In genomic region chr22:38043151-38044039, GRCh38 we compare ENCODE assay signal across 22 cellular contexts. TPM values are rescaled to one million over a fixed set of nuclear protein-coding genes. Genes with fewer than 3 reads are reported as not detected.
"Had no signal": no experiment of that assay in that cellular context is flagged by ENCODE, and none has a peak within 500 bp of the region (broad histone marks: within the 10 kb centered on the region; RNA-seq: fewer than 3 reads in every experiment).

No MANE protein-coding gene starts in this region.

- DNase-seq: activated B cell treated with CpG ODN at 0.5 μM for 24 hours; activated CD4-positive, alpha-beta memory T cell treated with anti-CD3 and anti-CD28 coated beads, Interleukin-2, amount 10 ng/mL, durations not matched to agents 7 days and 5 days; activated CD4-positive, alpha-beta T cell treated with anti-CD3 and anti-CD28 coated beads for 48 hours; activated gamma-delta T cell; activated naive CD4-positive, alpha-beta T cell treated with anti-CD3 and anti-CD28 coated beads, Interleukin-2, amount 50 U/mL, for 16 hours; activated naive CD8-positive, alpha-beta T cell treated with anti-CD3 and anti-CD28 coated beads, Interleukin-2, amount 50 U/mL, for 24 hours; anterior cingulate cortex; central memory CD4-positive, alpha-beta T cell; effector memory CD8-positive, alpha-beta T cell; hippocampal formation; left colon; mesenchymal stem cell; mucosa of descending colon; nephron progenitor cell; stimulated activated CD4-positive, alpha-beta T cell treated with anti-CD3 and anti-CD28 coated beads, Interleukin-2, amount 100 ng/mL, for 48 hours; stimulated activated naive CD4-positive, alpha-beta T cell treated with Interleukin-2 at 50 U/mL for 16 hours; T1000; thyroid gland had no signal

- H3K4me1 ChIP-seq: prostate gland had no signal

- H3K9me3 ChIP-seq: esophagus muscularis mucosa, mucosa of descending colon, prostate gland, thyroid gland had no signal

- H3K4me3 ChIP-seq: esophagus muscularis mucosa, mucosa of descending colon, prostate gland, thyroid gland had no signal

- H3K27ac ChIP-seq: prostate gland, thyroid gland had no signal

- H3K36me3 ChIP-seq: esophagus muscularis mucosa, prostate gland, thyroid gland had no signal

- ATAC-seq: activated naive CD8-positive, alpha-beta T cell treated with anti-CD3 and anti-CD28 coated beads, Interleukin-2, amount 50 U/mL, for 24 hours; effector memory CD8-positive, alpha-beta T cell; left colon; mucosa of descending colon had no signal

- H3K27me3 ChIP-seq: thyroid gland had no signal

RNA-seq across cellular contexts. Expression of gene SLC16A8, which starts 40.6 kb away (rescaled TPM):
- total RNA-seq: activated B cell treated with CpG ODN at 0.5 μM for 24 hours; activated CD4-positive, alpha-beta memory T cell treated with anti-CD3 and anti-CD28 coated beads, Interleukin-2, amount 10 ng/mL, durations not matched to agents 7 days and 5 days; left colon; mucosa of descending colon had no signal

RNA-seq across cellular contexts. Expression of gene SOX10, which starts 59.0 kb away (rescaled TPM):
- total RNA-seq: activated B cell treated with CpG ODN at 0.5 μM for 24 hours; activated CD4-positive, alpha-beta memory T cell treated with anti-CD3 and anti-CD28 coated beads, Interleukin-2, amount 10 ng/mL, durations not matched to agents 7 days and 5 days; activated T-helper 1 cell treated with anti-CD3 and anti-CD28 coated beads, Interleukin-12 subunit alpha, Interleukin-12 subunit beta, Interleukin-2, Interleukin-4 antibody, amounts not matched to agents 30 ng/mL and 10 ng/mL and 1 ng/mL, durations not matched to agents 14 hours and 24 hours and 36 hours; dermis microvascular lymphatic vessel endothelial cell had no signal
